ENCODE assay signal across 1 cellular context in genomic region chr9:37465249-37466036, GRCh38.
TF ChIP-seq lines count a peak whose summit lies in the region.

Gene ZBTB5 (minus strand): TSS chr9:37465450. CDS start chr9:37442551, 22,899 bp downstream.

TF ChIP-seq in neural cell, 6 proteins besides CTCF, POLR2A, EP300 and RAD21 (continued from another document):
- TF ChIP-seq, protein P1, sequence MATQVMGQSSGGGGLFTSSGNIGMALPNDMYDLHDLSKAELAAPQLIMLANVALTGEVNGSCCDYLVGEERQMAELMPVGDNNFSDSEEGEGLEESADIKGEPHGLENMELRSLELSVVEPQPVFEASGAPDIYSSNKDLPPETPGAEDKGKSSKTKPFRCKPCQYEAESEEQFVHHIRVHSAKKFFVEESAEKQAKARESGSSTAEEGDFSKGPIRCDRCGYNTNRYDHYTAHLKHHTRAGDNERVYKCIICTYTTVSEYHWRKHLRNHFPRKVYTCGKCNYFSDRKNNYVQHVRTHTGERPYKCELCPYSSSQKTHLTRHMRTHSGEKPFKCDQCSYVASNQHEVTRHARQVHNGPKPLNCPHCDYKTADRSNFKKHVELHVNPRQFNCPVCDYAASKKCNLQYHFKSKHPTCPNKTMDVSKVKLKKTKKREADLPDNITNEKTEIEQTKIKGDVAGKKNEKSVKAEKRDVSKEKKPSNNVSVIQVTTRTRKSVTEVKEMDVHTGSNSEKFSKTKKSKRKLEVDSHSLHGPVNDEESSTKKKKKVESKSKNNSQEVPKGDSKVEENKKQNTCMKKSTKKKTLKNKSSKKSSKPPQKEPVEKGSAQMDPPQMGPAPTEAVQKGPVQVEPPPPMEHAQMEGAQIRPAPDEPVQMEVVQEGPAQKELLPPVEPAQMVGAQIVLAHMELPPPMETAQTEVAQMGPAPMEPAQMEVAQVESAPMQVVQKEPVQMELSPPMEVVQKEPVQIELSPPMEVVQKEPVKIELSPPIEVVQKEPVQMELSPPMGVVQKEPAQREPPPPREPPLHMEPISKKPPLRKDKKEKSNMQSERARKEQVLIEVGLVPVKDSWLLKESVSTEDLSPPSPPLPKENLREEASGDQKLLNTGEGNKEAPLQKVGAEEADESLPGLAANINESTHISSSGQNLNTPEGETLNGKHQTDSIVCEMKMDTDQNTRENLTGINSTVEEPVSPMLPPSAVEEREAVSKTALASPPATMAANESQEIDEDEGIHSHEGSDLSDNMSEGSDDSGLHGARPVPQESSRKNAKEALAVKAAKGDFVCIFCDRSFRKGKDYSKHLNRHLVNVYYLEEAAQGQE (IDR thresholded peaks at IDR 0.05; ENCODE audit: borderline replicate concordance), result no peak
- TF ChIP-seq SMC3 (conservative IDR thresholded peaks at IDR 0.05; ENCODE audit: poor library complexity) (no peak), POLR2AphosphoS5 (IDR thresholded peaks at IDR 0.05) (peak; percentile 90), MXI1 (conservative IDR thresholded peaks at IDR 0.05; ENCODE audit: poor library complexity, severe bottlenecking) (peak; percentile 78), TAF1 (IDR thresholded peaks at IDR 0.05; ENCODE audit: low read depth) (no peak)
